In genomic region chr14:59133202-59133601, GRCh38 we compare ENCODE assay signal across 19 cellular contexts. TPM values are rescaled to one million over a fixed set of nuclear protein-coding genes. Genes with fewer than 3 reads are reported as not detected.
DNase-seq lines count a peak whose midpoint lies in the region; ATAC-seq and TF ChIP-seq lines count a peak whose summit lies in the region.
"Had no signal": no experiment of that assay in that cellular context is flagged by ENCODE, and none has a peak within 500 bp of the region (broad histone marks: within the 10 kb centered on the region; RNA-seq: fewer than 3 reads in every experiment).

No MANE protein-coding gene starts in this region.

- WGBS in heart right ventricle, 2 donors: 44 to 47% methylated on average over 2 of the region's 2 CpGs
- 33% methylated on average over 2 of the region's 2 CpGs for WGBS in SK-N-SH (ENCODE audit: low lambda C conversion rate)

- H3K79me2 ChIP-seq in SK-N-SH (ENCODE audit: insufficient read depth): no peaks in the 10 kb centered on the region

- H3K27ac ChIP-seq in heart right ventricle: no peak overlapping the region
- no peak overlapping the region for H3K27ac ChIP-seq in SK-N-SH (ENCODE audit: low read depth in 2 of 2, low read length in 1 of 2)
- H3K27ac ChIP-seq in uterus: peak overlapping the region in 1 of 2 donors; percentile 50
- H3K27ac ChIP-seq: neutrophil, skin epidermis, VCaP had no signal

- TF ChIP-seq POLR2A in uterus (IDR thresholded peaks at IDR 0.05): no peak

- H4K20me1 ChIP-seq in SK-N-SH (ENCODE audit: insufficient read depth): no peaks in the 10 kb centered on the region

- no peak overlapping the region for H3K9ac ChIP-seq in SK-N-SH

- POLR2A ChIA-PET in SK-N-SH (lab: Yijun Ruan, JAX): no interaction called here

- no peaks in the 10 kb centered on the region for H3K9me3 ChIP-seq in heart right ventricle
- H3K9me3 ChIP-seq in SK-N-SH: no peaks in the 10 kb centered on the region
- H3K9me3 ChIP-seq in uterus: no peaks in the 10 kb centered on the region
- H3K9me3 ChIP-seq: Caco-2, neutrophil had no signal

- H3K27me3 ChIP-seq in heart right ventricle: no peaks in the 10 kb centered on the region
- no peaks in the 10 kb centered on the region for H3K27me3 ChIP-seq in SK-N-SH (ENCODE audit: insufficient read depth)
- no peaks in the 10 kb centered on the region for H3K27me3 ChIP-seq in uterus
- H3K27me3 ChIP-seq: neutrophil had no signal

- TF ChIP-seq CTCF in heart right ventricle (IDR thresholded peaks at IDR 0.05) (peak in 5 of 9 donors; percentile 8 to 33 (median 28)), SK-N-SH (IDR thresholded peaks at IDR 0.05) (peak; percentile 44), fibroblast of mammary gland (conservative IDR thresholded peaks at IDR 0.05; ENCODE audit: control insufficient read depth, insufficient read depth, low read depth, low read length) (peak; percentile 14), uterus (IDR thresholded peaks at IDR 0.05) (peak in 3 of 4 experiments; percentile 16 to 26 (median 18))

- H3K4me1 ChIP-seq in heart right ventricle (peaks cover 0 to 13% (median 0%) of the 10 kb centered on the region in 9 donors), SK-N-SH (ENCODE audit: control insufficient read depth in 1 of 2, insufficient read depth in 2 of 2, low read depth in 1 of 2, low read length in 1 of 2) (peaks cover 0 to 2% of the 10 kb centered on the region in 2 experiments; a peak in 1 of 4 replicates), uterus (peaks cover 0 to 5% of the 10 kb centered on the region in 2 donors)
- H3K4me1 ChIP-seq: Caco-2 had no signal

- peak in 3 of 8 donors; percentile 28 to 41 (median 39) for ATAC-seq in heart right ventricle
- no peak for ATAC-seq in HG03159 (IDR thresholded peaks at IDR 0.05; ENCODE audit: unreplicated experiment)
- ATAC-seq: stimulated activated memory B cell treated with anti-CD40 and anti-IgM and Interleukin-4, amounts not matched to agents 10 μg/mL and 1 μg/mL and 100 μg/mL, for 72 hours had no signal

- TF ChIP-seq EP300 in SK-N-SH (IDR thresholded peaks at IDR 0.05; ENCODE audit: borderline replicate concordance in 1 of 2, low read depth in 1 of 2, low read length in 1 of 2): no peak

- H3K4me2 ChIP-seq in SK-N-SH: no peak overlapping the region

- CTCF ChIA-PET in SK-N-SH (lab: Yijun Ruan, JAX): interaction anchor here (1.1 to 1.6 kb wide), 5 partner anchors 9 to 632 kb away, joined by 3 to 6 read pairs (median 3); partner anchors contain the start of gene DAAM1

- peak; percentile 39 for TF ChIP-seq RAD21 in SK-N-SH (IDR thresholded peaks at IDR 0.05; ENCODE audit: low read length)

- H3K36me3 ChIP-seq in heart right ventricle: no peaks in the 10 kb centered on the region
- H3K36me3 ChIP-seq in SK-N-SH (replicated peaks in 1 of 2; ENCODE audit: control insufficient read depth in 1 of 2, insufficient read depth in 2 of 2, low read length in 1 of 2): no peaks in the 10 kb centered on the region
- no peaks in the 10 kb centered on the region for H3K36me3 ChIP-seq in uterus
- H3K36me3 ChIP-seq: neutrophil had no signal

- no peaks in the 10 kb centered on the region for H3K9me2 ChIP-seq in SK-N-SH

- H3K4me3 ChIP-seq in heart right ventricle: no peak overlapping the region
- H3K4me3 ChIP-seq in SK-N-SH (ENCODE audit: low read depth in 2 of 2, low read length in 1 of 2): no peak overlapping the region
- no peak overlapping the region for H3K4me3 ChIP-seq in fibroblast of mammary gland (ENCODE audit: control insufficient read depth, low read depth, low read length)
- no peak overlapping the region for H3K4me3 ChIP-seq in uterus
- H3K4me3 ChIP-seq: skin epidermis had no signal

- H3F3A ChIP-seq in SK-N-SH (replicated peaks; ENCODE audit: insufficient read depth): no peaks in the 10 kb centered on the region

- no peak overlapping the region for H2AFZ ChIP-seq in SK-N-SH (ENCODE audit: low read depth)

- DNase-seq in heart right ventricle (no peak), cardiac septum (ENCODE audit: low spot score) (no peak), SK-N-SH (no peak), fibroblast of mammary gland (ENCODE audit: low read depth) (peak; percentile 7), uterus (no peak), NCI-H510A treated with DMSO at 0.1 percent for 48 hours (lab: John Stamatoyannopoulos, UW) (no peak), NCI-H1694 treated with DMSO at 0.1 percent for 48 hours (lab: John Stamatoyannopoulos, UW) (no peak)
- DNase-seq: activated effector memory CD4-positive, alpha-beta T cell treated with Interleukin-2 at 50 U/mL for 16 hours; Caco-2; effector memory CD4-positive, alpha-beta T cell; immature natural killer cell; Karpas-422; NCI-H1930; NCI-H748 treated with DMSO at 0.1 percent for 48 hours had no signal

- intact Hi-C loops in heart right ventricle (cut with DNase I) (loop anchor here in 4 of 10 donors (5.0 to 10.0 kb wide), 3 partner anchors 49 to 192 kb away; partner anchors contain the start of gene DAAM1 (in 1 of the 4)), cardiac septum (cut with DNase I) (loop anchor here (10.0 kb wide), 1 partner anchor 292 kb away; no protein-coding TSS in a partner anchor), uterus (cut with DNase I; ENCODE audit: low total_unique reads) (no loop called here)

TF ChIP-seq in SK-N-SH, 30 proteins besides CTCF, POLR2A, EP300 and RAD21:
- TF ChIP-seq GABPA (IDR thresholded peaks at IDR 0.05; ENCODE audit: low read depth) (no peak), GATA2 (CRISPR knock-in tag; IDR thresholded peaks at IDR 0.05) (no peak), SMC3 (IDR thresholded peaks at IDR 0.05; ENCODE audit: low read depth, low read length) (peak; percentile 23; the same call in 1 of the 2 replicates)

RNA-seq across cellular contexts. Expression of gene DAAM1, which starts 55.3 kb away (rescaled TPM):
- total RNA-seq in heart right ventricle (100 to 1,000 TPM in 1 of 10 donors, 10 to 100 TPM in 9; 72.3 to 102 (median 77.7) TPM), cardiac septum (83.8 TPM), uterus (10 to 100 TPM; 13.5 to 72.7 (median 46.2) TPM)
- polyA plus RNA-seq in heart right ventricle (10 to 100 TPM; 22.8 to 30.4 TPM), SK-N-SH (2012; rRNA removed) (5.1 and 5.5 TPM in 2 replicates)
- polyA plus RNA-seq in SK-N-SH (2012; cell fraction: cytosol; rRNA removed): 5.0 and 10.1 TPM in 2 replicates
- 7.0 and 10.8 TPM in 2 replicates for polyA plus RNA-seq in SK-N-SH (2012; cell fraction: nucleus; rRNA removed)
